In genomic region chr16:90008708-90009145, GRCh38 we compare ENCODE assay signal across 8 cellular contexts. TPM values are rescaled to one million over a fixed set of nuclear protein-coding genes. Genes with fewer than 3 reads are reported as not detected.
DNase-seq lines count a peak whose midpoint lies in the region; ATAC-seq and TF ChIP-seq lines count a peak whose summit lies in the region.

No MANE protein-coding gene starts in this region.

- H3K18ac ChIP-seq in neuronal stem cell (ENCODE audit: low read length): peak overlapping the region; percentile 13

- peak; percentile 67 for ATAC-seq in HG03135 (IDR thresholded peaks at IDR 0.05; ENCODE audit: unreplicated experiment)

- no peak overlapping the region for H2AFZ ChIP-seq in neuronal stem cell (ENCODE audit: low read length)

- no peak overlapping the region for H3K14ac ChIP-seq in neuronal stem cell (ENCODE audit: low read length)

- no peak overlapping the region for H4K91ac ChIP-seq in neuronal stem cell (ENCODE audit: low read depth, low read length, poor library complexity)

- H3K4me1 ChIP-seq in DOHH2 (ENCODE audit: control insufficient read depth, low read length): peaks cover 65% of the 10 kb centered on the region
- peaks cover 3 to 7% of the 10 kb centered on the region in 2 donors for H3K4me1 ChIP-seq in neuronal stem cell (ENCODE audit: control insufficient read depth in 2 of 2, insufficient read depth in 1 of 2, low read depth in 1 of 2, low read length in 2 of 2)
- no peaks in the 10 kb centered on the region for H3K4me1 ChIP-seq in SJCRH30

- peak overlapping the region; percentile 84 for H2AK5ac ChIP-seq in neuronal stem cell (ENCODE audit: low read depth, low read length)

- peak; percentile 51 to 68 for DNase-seq in activated CD8-positive, alpha-beta memory T cell treated with anti-CD3 and anti-CD28 coated beads for 4 hours (ENCODE audit: low read depth in 2 of 2)
- DNase-seq in neuronal stem cell (ENCODE audit: low spot score) (no peak), midbrain (lab: John Stamatoyannopoulos, UW) (no peak), occipital lobe (lab: John Stamatoyannopoulos, UW) (no peak), SJCRH30 (no peak), SW 1271 (lab: John Stamatoyannopoulos, UW) (no peak)

- H4K8ac ChIP-seq in neuronal stem cell (ENCODE audit: low read depth, low read length): no peak overlapping the region

- H3K79me1 ChIP-seq in neuronal stem cell (ENCODE audit: low read depth, low read length): peaks cover 12% of the 10 kb centered on the region

- no peak overlapping the region for H3K4ac ChIP-seq in neuronal stem cell (ENCODE audit: low read length)

- peaks cover 27% of the 10 kb centered on the region for H4K20me1 ChIP-seq in DOHH2 (ENCODE audit: control insufficient read depth, insufficient read depth, low read depth, low read length)

- H3K9me3 ChIP-seq in DOHH2 (ENCODE audit: control insufficient read depth, insufficient read depth, low read length) (peaks cover 4% of the 10 kb centered on the region; the same call in 1 of the 2 replicates), neuronal stem cell (replicated peaks in 1 of 2; ENCODE audit: control insufficient read depth in 2 of 2, insufficient read depth in 1 of 2, low read depth in 1 of 2, low read length in 2 of 2) (no peaks in the 10 kb centered on the region), SJCRH30 (replicated peaks) (no peaks in the 10 kb centered on the region)

- H2BK5ac ChIP-seq in neuronal stem cell (ENCODE audit: low read length): no peak overlapping the region

- no peaks in the 10 kb centered on the region for H3K79me2 ChIP-seq in DOHH2 (ENCODE audit: control insufficient read depth, low read length)

- H3K9ac ChIP-seq in neuronal stem cell (ENCODE audit: low read depth, low read length, poor library complexity): no peak overlapping the region

- H2BK120ac ChIP-seq in neuronal stem cell (ENCODE audit: low read depth, low read length): no peak overlapping the region

- H3K36me3 ChIP-seq in DOHH2 (ENCODE audit: control insufficient read depth, low read length) (no peaks in the 10 kb centered on the region), neuronal stem cell (replicated peaks in 1 of 2; ENCODE audit: control insufficient read depth in 2 of 2, insufficient read depth in 2 of 2, low read length in 2 of 2) (no peaks in the 10 kb centered on the region), SJCRH30 (no peaks in the 10 kb centered on the region)

- no peak overlapping the region for H3K23ac ChIP-seq in neuronal stem cell (ENCODE audit: low read depth, low read length, poor library complexity)

- H3K9me2 ChIP-seq in DOHH2 (replicated peaks; ENCODE audit: control insufficient read depth, low read length): no peaks in the 10 kb centered on the region

- H3K27me3 ChIP-seq in DOHH2 (ENCODE audit: control insufficient read depth, low read length) (peaks cover 42% of the 10 kb centered on the region), neuronal stem cell (ENCODE audit: control insufficient read depth in 3 of 3, insufficient read depth in 3 of 3, low read depth in 1 of 3, low read length in 3 of 3) (peaks cover 0 to 5% (median 0%) of the 10 kb centered on the region in 3 experiments), SJCRH30 (no peaks in the 10 kb centered on the region)

- peak overlapping the region; percentile 58 for H2BK12ac ChIP-seq in neuronal stem cell (ENCODE audit: low read length)

- H3K4me2 ChIP-seq in DOHH2 (ENCODE audit: low read length) (peak overlapping the region; percentile 64), neuronal stem cell (ENCODE audit: insufficient read depth, low read length, poor library complexity, severe bottlenecking) (no peak overlapping the region)

- H2BK15ac ChIP-seq in neuronal stem cell (ENCODE audit: low read length): peak overlapping the region; percentile 26

- no peak for TF ChIP-seq CTCF in DOHH2 (IDR thresholded peaks at IDR 0.05; ENCODE audit: low read depth, low read length, poor library complexity, severe bottlenecking)

- H3K27ac ChIP-seq in DOHH2 (ENCODE audit: low read depth, low read length) (peak overlapping the region; percentile 81), neuronal stem cell (replicated peaks; ENCODE audit: low read length) (no peak overlapping the region), SJCRH30 (no peak overlapping the region)

- H3F3A ChIP-seq in DOHH2 (ENCODE audit: control insufficient read depth, insufficient read depth): peaks cover 22% of the 10 kb centered on the region

- no CpG with 5 or more reads among the region's 13 CpGs for WGBS in neuronal stem cell (ENCODE audit: extremely low coverage in 2 of 2, insufficient read length in 2 of 2, insufficient replicate concordance in 1 of 2), 2 donors

- H3K4me3 ChIP-seq in DOHH2 (ENCODE audit: low read length) (peak overlapping the region; percentile 44), neuronal stem cell (ENCODE audit: low read length in 2 of 2) (no peak overlapping the region), SJCRH30 (no peak overlapping the region)

RNA-seq across cellular contexts. Expression of gene DBNDD1, which starts 10.5 kb away (rescaled TPM):
- 35.6 TPM for polyA plus RNA-seq in neuronal stem cell (2013, experiment 1 of 2)
- polyA plus RNA-seq in neuronal stem cell (2013, experiment 2 of 2): 34.0 TPM
- 12.3 TPM for total RNA-seq in occipital lobe
- 13.5 and 14.4 TPM in 2 replicates for total RNA-seq in SJCRH30 (2014; rRNA removed; shearing (Covaris generic))

Comparison
In these comparisons a context has a peak if more than half of its experiments do, and no peak if none do; other contexts are left out.
1. DNase-seq: peak in activated CD8-positive, alpha-beta memory T cell treated with anti-CD3 and anti-CD28 coated beads for 4 hours (2 of 2); none in neuronal stem cell (single experiment), midbrain (single experiment), occipital lobe (single experiment), SJCRH30 (0 of 2) and SW 1271 (0 of 2).